8 cellular contexts compared by ENCODE assay signal in the genomic region with DNA sequence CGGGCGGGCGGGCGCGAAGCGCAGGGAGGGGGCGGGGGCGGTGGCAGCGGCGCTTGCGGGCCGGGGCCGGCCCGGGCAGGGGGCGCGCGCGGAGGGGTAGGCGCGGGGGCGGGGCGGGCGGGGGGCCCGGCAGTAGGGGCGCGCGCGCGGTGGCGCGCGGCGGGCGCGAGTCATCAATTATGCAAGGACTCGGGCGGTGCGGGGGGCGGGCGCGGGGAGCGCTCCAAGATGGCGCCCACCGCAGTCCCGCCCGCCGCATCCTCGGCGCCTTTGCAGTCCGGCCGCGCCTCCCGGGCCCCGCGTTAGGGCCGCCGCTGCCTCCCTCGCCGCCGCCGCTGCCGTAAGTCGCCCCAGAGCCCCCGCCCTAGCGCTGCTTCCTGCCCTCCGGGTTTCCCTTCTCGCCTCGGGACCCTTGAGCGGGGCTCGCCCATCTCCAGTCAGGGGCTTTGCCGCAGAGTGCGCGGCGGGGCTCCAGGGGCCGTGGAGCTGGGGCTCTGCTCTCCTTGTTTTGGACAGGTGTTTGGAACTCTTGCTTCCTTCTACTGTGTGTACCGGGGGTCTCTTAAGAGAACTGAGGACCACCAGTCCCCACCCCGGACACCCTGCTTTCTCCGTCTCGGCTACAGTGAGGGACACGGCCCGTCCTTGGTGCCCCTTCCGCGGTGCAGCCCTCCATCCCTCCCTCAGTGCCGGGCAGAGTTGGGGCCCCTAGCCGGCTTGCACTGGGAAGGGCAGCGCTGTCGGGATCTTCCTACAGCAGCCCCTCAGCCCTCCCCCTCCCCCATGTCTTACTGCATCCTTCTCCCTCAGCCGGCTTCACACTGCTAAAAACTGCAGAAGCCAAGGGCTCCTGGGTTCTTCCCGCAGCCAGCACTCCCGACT. TPM values are rescaled to one million over a fixed set of nuclear protein-coding genes. Genes with fewer than 3 reads are reported as not detected.
DNase-seq lines count a peak whose midpoint lies in the region; ATAC-seq and TF ChIP-seq lines count a peak whose summit lies in the region.

A gene (plus strand): TSS at position 214 of the 882 bp plus-strand sequence. CDS start 71,585 bp downstream, outside the sequence.

- H3K27me3 ChIP-seq in left lung, result peaks cover 44 to 86% of the 10 kb centered on the region in 2 donors

- TF ChIP-seq CTCF in 22Rv1 (IDR thresholded peaks at IDR 0.05) (peak; percentile 21), GM13977 (IDR thresholded peaks at IDR 0.05; ENCODE audit: extremely low read depth, insufficient read depth, missing control alignments) (no peak), choroid plexus epithelial cell (conservative IDR thresholded peaks at IDR 0.05; ENCODE audit: low read depth, low read length) (no peak), left lung (IDR thresholded peaks at IDR 0.05) (no peak)

- in situ Hi-C loops in GM13977 (cut with MboI; ENCODE audit: low pct_unique_long_range_greater_than_20kb, low sequenced_read_pairs, unreplicated experiment), result no loop called here

- ATAC-seq in left lung (peak; percentile 39), GM18870 (IDR thresholded peaks at IDR 0.05; ENCODE audit: unreplicated experiment) (no peak)

- H3K27ac ChIP-seq in 22Rv1 (peak within 1 kb of the TSS; percentile 41), left lung (no peak within 1 kb of the TSS)

- H3K36me3 ChIP-seq in left lung, result no peaks in the 10 kb centered on the region

- peak; percentile 61 for DNase-seq in GM13977 (ENCODE audit: low spot score)
- peak; percentile 68 for DNase-seq in NCI-H1092 treated with DMSO at 0.1 percent for 48 hours (lab: John Stamatoyannopoulos, UW)
- DNase-seq in activated CD4-positive, alpha-beta T cell treated with anti-CD3 and anti-CD28 coated beads for 1 hour, result peak; percentile 17
- no peak for DNase-seq in choroid plexus epithelial cell (ENCODE audit: low read depth)
- peak in 1 of 2 donors; percentile 76 for DNase-seq in left lung
- peak in 2 of 3 donors; percentile 13 to 42 for DNase-seq in stimulated activated CD4-positive, alpha-beta T cell treated with anti-CD3 and anti-CD28 coated beads, TNF-alpha, amount 100 ng/mL, for 1 hour (ENCODE audit: low read depth in 3 of 3, low spot score in 1 of 3)

- peaks cover 0 to 13% of the 10 kb centered on the region in 2 donors for H3K4me1 ChIP-seq in left lung

- intact Hi-C loops in left lung (cut with DNase I), result no loop called here

- H3K4me3 ChIP-seq in choroid plexus epithelial cell (ENCODE audit: low read depth, low read length) (peak within 1 kb of the TSS; percentile 48), left lung (peak within 1 kb of the TSS; percentile 21 to 50)

- no peaks in the 10 kb centered on the region for H3K9me3 ChIP-seq in left lung

RNA-seq across cellular contexts. Expression of the gene that starts here (rescaled TPM):
- under 1 TPM; 0.26 to 0.29 TPM for total RNA-seq in left lung

Comparison
In these comparisons a context has a peak if more than half of its experiments do, and no peak if none do; other contexts are left out.
1. Peak in ATAC-seq and H3K4me3 ChIP-seq in left lung; RNA of the gene not detected or under 1 TPM.